ENCODE assay signal across 2 cellular contexts in the genomic region with DNA sequence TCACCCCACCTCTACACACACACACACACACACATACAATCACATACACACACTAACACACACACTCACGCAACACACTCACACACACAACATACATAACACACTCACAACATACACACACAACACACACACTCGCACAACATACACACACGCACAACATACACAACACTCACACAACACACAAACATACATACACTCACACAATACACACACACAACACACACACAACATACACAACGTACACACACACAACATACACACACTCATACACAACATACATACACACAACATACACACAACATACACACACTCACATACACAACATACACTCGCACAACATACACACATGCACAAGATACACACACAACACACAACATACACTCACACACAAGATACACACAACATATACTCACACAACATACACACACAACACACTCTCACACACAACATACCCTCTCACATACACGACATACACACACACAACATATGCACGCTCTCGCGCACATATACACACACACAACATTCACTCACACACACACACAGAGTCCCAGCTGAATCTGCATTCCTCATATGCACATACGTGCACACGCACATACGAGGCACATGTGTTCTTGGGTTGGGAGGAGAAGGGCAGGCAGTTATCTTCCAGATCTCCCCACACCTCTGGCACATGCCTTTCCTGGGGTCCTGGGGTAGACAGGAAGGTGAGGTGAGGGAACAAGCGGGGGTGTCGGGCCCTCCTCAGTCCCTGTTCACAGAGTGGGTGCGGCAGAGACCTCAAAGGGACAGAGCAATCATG.
TF ChIP-seq lines count a peak whose summit lies in the region.

No MANE protein-coding gene starts in this region.

TF ChIP-seq in HepG2, 621 proteins besides CTCF, POLR2A, EP300 and RAD21 (continues in another document):
- TF ChIP-seq JUN (CRISPR knock-in tag; IDR thresholded peaks at IDR 0.05) = no peak
- no peak for TF ChIP-seq ZNF891 (CRISPR knock-in tag; IDR thresholded peaks at IDR 0.05)
- TF ChIP-seq KDM5B (CRISPR knock-in tag; IDR thresholded peaks at IDR 0.05; ENCODE audit: borderline replicate concordance) = no peak
- no peak for TF ChIP-seq ZNF234 (CRISPR knock-in tag; conservative IDR thresholded peaks at IDR 0.05)
- TF ChIP-seq, protein P1, sequence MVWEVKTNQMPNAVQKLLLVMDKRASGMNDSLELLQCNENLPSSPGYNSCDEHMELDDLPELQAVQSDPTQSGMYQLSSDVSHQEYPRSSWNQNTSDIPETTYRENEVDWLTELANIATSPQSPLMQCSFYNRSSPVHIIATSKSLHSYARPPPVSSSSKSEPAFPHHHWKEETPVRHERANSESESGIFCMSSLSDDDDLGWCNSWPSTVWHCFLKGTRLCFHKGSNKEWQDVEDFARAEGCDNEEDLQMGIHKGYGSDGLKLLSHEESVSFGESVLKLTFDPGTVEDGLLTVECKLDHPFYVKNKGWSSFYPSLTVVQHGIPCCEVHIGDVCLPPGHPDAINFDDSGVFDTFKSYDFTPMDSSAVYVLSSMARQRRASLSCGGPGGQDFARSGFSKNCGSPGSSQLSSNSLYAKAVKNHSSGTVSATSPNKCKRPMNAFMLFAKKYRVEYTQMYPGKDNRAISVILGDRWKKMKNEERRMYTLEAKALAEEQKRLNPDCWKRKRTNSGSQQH (CRISPR knock-in tag; IDR thresholded peaks at IDR 0.05; ENCODE audit: low read depth) = no peak
- TF ChIP-seq TCF7 (IDR thresholded peaks at IDR 0.05; ENCODE audit: low read depth) = no peak
- TF ChIP-seq IKZF1 (IDR thresholded peaks at IDR 0.05) = peak; percentile 84; the same call in 1 of the 2 replicates
- TF ChIP-seq, protein P2, sequence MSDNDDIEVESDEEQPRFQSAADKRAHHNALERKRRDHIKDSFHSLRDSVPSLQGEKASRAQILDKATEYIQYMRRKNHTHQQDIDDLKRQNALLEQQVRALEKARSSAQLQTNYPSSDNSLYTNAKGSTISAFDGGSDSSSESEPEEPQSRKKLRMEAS (IDR thresholded peaks at IDR 0.05) = 0 out of 2 replicates have a peak, but pooled peaks have one; percentile 27
- TF ChIP-seq JUNB (CRISPR knock-in tag; IDR thresholded peaks at IDR 0.05; ENCODE audit: borderline replicate concordance) = peak; percentile 84
- TF ChIP-seq ZSCAN31 (CRISPR knock-in tag; IDR thresholded peaks at IDR 0.05; ENCODE audit: low read depth) = no peak
- TF ChIP-seq ZFP1 (CRISPR knock-in tag; IDR thresholded peaks at IDR 0.05) = no peak
- TF ChIP-seq, protein P3, sequence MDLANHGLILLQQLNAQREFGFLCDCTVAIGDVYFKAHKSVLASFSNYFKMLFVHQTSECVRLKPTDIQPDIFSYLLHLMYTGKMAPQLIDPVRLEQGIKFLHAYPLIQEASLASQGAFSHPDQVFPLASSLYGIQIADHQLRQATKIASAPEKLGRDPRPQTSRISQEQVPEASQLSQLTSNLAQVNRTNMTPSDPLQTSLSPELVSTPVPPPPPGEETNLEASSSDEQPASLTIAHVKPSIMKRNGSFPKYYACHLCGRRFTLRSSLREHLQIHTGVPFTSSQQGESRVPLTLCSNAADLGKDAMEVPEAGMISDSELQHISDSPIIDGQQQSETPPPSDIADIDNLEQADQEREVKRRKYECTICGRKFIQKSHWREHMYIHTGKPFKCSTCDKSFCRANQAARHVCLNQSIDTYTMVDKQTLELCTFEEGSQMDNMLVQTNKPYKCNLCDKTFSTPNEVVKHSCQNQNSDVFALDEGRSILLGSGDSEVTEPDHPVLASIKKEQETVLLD (CRISPR knock-in tag; IDR thresholded peaks at IDR 0.05; ENCODE audit: low read depth) = peak; percentile 55; the same call in 1 of the 2 replicates
- TF ChIP-seq LRRFIP1 (CRISPR knock-in tag; conservative IDR thresholded peaks at IDR 0.05) = no peak
- TF ChIP-seq ZNF577 (CRISPR knock-in tag; IDR thresholded peaks at IDR 0.05; ENCODE audit: borderline replicate concordance, low read depth) = no peak
- TF ChIP-seq ARID4A (CRISPR knock-in tag; IDR thresholded peaks at IDR 0.05; ENCODE audit: borderline replicate concordance) = peak; percentile 38; the same call in 1 of the 2 replicates
- peak; percentile 79; the same call in 1 of the 2 replicates for TF ChIP-seq ATM (IDR thresholded peaks at IDR 0.05; ENCODE audit: borderline replicate concordance)

TF ChIP-seq in SK-N-SH, 30 proteins besides CTCF, POLR2A, EP300 and RAD21:
- no peak for TF ChIP-seq FOSL2 (IDR thresholded peaks at IDR 0.05; ENCODE audit: borderline replicate concordance, low read depth)
- no peak for TF ChIP-seq SIN3A (IDR thresholded peaks at IDR 0.05; ENCODE audit: borderline replicate concordance, low read depth, low read length)
- TF ChIP-seq POLR2AphosphoS5 (IDR thresholded peaks at IDR 0.05; ENCODE audit: low read depth, low read length) = no peak
- no peak for TF ChIP-seq RFX5 (IDR thresholded peaks at IDR 0.05; ENCODE audit: low read length)
- TF ChIP-seq ZBTB33 (IDR thresholded peaks at IDR 0.05; ENCODE audit: borderline replicate concordance, low read depth) = no peak
- TF ChIP-seq, protein P4, sequence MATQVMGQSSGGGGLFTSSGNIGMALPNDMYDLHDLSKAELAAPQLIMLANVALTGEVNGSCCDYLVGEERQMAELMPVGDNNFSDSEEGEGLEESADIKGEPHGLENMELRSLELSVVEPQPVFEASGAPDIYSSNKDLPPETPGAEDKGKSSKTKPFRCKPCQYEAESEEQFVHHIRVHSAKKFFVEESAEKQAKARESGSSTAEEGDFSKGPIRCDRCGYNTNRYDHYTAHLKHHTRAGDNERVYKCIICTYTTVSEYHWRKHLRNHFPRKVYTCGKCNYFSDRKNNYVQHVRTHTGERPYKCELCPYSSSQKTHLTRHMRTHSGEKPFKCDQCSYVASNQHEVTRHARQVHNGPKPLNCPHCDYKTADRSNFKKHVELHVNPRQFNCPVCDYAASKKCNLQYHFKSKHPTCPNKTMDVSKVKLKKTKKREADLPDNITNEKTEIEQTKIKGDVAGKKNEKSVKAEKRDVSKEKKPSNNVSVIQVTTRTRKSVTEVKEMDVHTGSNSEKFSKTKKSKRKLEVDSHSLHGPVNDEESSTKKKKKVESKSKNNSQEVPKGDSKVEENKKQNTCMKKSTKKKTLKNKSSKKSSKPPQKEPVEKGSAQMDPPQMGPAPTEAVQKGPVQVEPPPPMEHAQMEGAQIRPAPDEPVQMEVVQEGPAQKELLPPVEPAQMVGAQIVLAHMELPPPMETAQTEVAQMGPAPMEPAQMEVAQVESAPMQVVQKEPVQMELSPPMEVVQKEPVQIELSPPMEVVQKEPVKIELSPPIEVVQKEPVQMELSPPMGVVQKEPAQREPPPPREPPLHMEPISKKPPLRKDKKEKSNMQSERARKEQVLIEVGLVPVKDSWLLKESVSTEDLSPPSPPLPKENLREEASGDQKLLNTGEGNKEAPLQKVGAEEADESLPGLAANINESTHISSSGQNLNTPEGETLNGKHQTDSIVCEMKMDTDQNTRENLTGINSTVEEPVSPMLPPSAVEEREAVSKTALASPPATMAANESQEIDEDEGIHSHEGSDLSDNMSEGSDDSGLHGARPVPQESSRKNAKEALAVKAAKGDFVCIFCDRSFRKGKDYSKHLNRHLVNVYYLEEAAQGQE (IDR thresholded peaks at IDR 0.05; ENCODE audit: low read depth, low read length) = no peak
- no peak for TF ChIP-seq TCF12 (IDR thresholded peaks at IDR 0.05)
- TF ChIP-seq GABPA (IDR thresholded peaks at IDR 0.05; ENCODE audit: low read depth) = no peak
- TF ChIP-seq SMC3 (IDR thresholded peaks at IDR 0.05; ENCODE audit: low read depth, low read length) = no peak
- TF ChIP-seq ELF1 (IDR thresholded peaks at IDR 0.05) = no peak
- TF ChIP-seq CHD2 (IDR thresholded peaks at IDR 0.05; ENCODE audit: low read length, partially characterized antibody) = no peak
- TF ChIP-seq, protein P5, sequence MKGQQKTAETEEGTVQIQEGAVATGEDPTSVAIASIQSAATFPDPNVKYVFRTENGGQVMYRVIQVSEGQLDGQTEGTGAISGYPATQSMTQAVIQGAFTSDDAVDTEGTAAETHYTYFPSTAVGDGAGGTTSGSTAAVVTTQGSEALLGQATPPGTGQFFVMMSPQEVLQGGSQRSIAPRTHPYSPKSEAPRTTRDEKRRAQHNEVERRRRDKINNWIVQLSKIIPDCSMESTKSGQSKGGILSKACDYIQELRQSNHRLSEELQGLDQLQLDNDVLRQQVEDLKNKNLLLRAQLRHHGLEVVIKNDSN (IDR thresholded peaks at IDR 0.05; ENCODE audit: borderline replicate concordance, low read depth) = no peak
- TF ChIP-seq PBX3 (IDR thresholded peaks at IDR 0.05) = no peak
- TF ChIP-seq NRF1 (IDR thresholded peaks at IDR 0.05; ENCODE audit: low read depth, low read length) = no peak
- no peak for TF ChIP-seq TEAD4 (IDR thresholded peaks at IDR 0.05; ENCODE audit: borderline replicate concordance, insufficient read depth)
TF ChIP-seq in SK-N-SH: peak in this region for 0.
